Comparison of ENCODE assay signal across 1 cellular context in the genomic region with DNA sequence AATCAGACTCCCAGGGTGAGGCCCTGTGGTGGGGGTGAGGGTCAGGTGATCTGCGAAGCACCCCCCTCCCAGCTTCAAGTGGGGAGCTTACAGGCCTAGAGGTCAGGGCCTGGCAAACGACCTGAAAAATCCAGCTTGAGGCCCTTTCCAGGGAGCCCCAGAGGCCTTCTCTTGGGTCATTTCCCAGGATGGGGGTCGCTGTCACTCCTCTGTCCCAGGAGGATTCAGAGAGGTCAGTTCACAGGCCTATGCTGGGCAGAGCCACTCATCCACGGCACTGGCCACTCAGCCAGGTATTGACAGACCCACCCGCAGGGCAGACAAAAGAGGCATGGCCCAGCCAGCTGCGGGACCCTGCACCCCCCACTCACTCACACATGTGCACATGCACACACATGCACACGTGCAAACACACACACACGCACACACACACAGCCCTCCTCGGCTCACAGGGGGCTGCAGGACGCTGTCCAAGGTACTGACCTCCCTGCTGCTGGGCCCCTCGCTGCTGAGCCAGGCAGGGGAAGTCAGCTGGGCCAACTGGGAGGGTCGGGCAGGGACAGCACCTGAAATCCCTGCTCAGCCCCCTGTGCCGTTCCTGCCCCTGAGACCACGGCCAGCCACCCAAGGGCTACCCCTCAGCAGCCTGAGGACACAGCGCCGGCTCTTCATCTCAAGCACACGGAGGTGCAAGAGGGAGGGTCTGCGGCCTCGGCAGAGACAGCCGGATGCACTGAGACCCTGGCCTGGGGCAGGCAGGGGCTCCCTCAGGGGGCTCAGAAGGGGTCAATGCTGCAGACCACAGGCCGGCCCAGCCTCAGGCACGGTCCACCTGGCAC.
TF ChIP-seq lines count a peak whose summit lies in the region.

No MANE protein-coding gene starts in this region.

TF ChIP-seq in HepG2, 621 proteins besides CTCF, POLR2A, EP300 and RAD21 (continued from another document and continues in another):
- TF ChIP-seq, protein P1, sequence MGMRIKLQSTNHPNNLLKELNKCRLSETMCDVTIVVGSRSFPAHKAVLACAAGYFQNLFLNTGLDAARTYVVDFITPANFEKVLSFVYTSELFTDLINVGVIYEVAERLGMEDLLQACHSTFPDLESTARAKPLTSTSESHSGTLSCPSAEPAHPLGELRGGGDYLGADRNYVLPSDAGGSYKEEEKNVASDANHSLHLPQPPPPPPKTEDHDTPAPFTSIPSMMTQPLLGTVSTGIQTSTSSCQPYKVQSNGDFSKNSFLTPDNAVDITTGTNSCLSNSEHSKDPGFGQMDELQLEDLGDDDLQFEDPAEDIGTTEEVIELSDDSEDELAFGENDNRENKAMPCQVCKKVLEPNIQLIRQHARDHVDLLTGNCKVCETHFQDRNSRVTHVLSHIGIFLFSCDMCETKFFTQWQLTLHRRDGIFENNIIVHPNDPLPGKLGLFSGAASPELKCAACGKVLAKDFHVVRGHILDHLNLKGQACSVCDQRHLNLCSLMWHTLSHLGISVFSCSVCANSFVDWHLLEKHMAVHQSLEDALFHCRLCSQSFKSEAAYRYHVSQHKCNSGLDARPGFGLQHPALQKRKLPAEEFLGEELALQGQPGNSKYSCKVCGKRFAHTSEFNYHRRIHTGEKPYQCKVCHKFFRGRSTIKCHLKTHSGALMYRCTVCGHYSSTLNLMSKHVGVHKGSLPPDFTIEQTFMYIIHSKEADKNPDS (CRISPR knock-in tag; IDR thresholded peaks at IDR 0.05): peak; percentile 70; the same call in 1 of the 2 replicates
- TF ChIP-seq ZNF775 (CRISPR knock-in tag; IDR thresholded peaks at IDR 0.05; ENCODE audit: borderline replicate concordance): 0 out of 2 replicates have a peak, but pooled peaks have one; percentile 77
- peak; percentile 91; the same call in 1 of the 2 replicates for TF ChIP-seq REL (CRISPR knock-in tag; conservative IDR thresholded peaks at IDR 0.05)
- peak; percentile 99 for TF ChIP-seq ZSCAN9 (CRISPR knock-in tag; IDR thresholded peaks at IDR 0.05; ENCODE audit: borderline replicate concordance)
- TF ChIP-seq, protein P2, sequence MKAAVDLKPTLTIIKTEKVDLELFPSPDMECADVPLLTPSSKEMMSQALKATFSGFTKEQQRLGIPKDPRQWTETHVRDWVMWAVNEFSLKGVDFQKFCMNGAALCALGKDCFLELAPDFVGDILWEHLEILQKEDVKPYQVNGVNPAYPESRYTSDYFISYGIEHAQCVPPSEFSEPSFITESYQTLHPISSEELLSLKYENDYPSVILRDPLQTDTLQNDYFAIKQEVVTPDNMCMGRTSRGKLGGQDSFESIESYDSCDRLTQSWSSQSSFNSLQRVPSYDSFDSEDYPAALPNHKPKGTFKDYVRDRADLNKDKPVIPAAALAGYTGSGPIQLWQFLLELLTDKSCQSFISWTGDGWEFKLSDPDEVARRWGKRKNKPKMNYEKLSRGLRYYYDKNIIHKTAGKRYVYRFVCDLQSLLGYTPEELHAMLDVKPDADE (CRISPR knock-in tag; IDR thresholded peaks at IDR 0.05): peak; percentile 97
- TF ChIP-seq ZNF496 (CRISPR knock-in tag; IDR thresholded peaks at IDR 0.05; ENCODE audit: insufficient replicate concordance): no peak
- TF ChIP-seq, protein P3, sequence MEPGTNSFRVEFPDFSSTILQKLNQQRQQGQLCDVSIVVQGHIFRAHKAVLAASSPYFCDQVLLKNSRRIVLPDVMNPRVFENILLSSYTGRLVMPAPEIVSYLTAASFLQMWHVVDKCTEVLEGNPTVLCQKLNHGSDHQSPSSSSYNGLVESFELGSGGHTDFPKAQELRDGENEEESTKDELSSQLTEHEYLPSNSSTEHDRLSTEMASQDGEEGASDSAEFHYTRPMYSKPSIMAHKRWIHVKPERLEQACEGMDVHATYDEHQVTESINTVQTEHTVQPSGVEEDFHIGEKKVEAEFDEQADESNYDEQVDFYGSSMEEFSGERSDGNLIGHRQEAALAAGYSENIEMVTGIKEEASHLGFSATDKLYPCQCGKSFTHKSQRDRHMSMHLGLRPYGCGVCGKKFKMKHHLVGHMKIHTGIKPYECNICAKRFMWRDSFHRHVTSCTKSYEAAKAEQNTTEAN (CRISPR knock-in tag; conservative IDR thresholded peaks at IDR 0.05): peak; percentile 98
- TF ChIP-seq, protein P4, sequence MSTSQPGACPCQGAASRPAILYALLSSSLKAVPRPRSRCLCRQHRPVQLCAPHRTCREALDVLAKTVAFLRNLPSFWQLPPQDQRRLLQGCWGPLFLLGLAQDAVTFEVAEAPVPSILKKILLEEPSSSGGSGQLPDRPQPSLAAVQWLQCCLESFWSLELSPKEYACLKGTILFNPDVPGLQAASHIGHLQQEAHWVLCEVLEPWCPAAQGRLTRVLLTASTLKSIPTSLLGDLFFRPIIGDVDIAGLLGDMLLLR (CRISPR knock-in tag; IDR thresholded peaks at IDR 0.05): peak; percentile 86
- TF ChIP-seq MXI1 (IDR thresholded peaks at IDR 0.05; ENCODE audit: borderline replicate concordance, low read depth, low read length): peak; percentile 71; the same call in 1 of the 3 replicates
- TF ChIP-seq ZNF619 (CRISPR knock-in tag; IDR thresholded peaks at IDR 0.05): no peak; the same call in 1 of the 2 replicates
- peak; percentile 100 for TF ChIP-seq ZNF430 (CRISPR knock-in tag; IDR thresholded peaks at IDR 0.05)
- peak; percentile 48; the same call in 1 of the 2 replicates for TF ChIP-seq HHEX (CRISPR knock-in tag; IDR thresholded peaks at IDR 0.05)
- TF ChIP-seq, protein P5, sequence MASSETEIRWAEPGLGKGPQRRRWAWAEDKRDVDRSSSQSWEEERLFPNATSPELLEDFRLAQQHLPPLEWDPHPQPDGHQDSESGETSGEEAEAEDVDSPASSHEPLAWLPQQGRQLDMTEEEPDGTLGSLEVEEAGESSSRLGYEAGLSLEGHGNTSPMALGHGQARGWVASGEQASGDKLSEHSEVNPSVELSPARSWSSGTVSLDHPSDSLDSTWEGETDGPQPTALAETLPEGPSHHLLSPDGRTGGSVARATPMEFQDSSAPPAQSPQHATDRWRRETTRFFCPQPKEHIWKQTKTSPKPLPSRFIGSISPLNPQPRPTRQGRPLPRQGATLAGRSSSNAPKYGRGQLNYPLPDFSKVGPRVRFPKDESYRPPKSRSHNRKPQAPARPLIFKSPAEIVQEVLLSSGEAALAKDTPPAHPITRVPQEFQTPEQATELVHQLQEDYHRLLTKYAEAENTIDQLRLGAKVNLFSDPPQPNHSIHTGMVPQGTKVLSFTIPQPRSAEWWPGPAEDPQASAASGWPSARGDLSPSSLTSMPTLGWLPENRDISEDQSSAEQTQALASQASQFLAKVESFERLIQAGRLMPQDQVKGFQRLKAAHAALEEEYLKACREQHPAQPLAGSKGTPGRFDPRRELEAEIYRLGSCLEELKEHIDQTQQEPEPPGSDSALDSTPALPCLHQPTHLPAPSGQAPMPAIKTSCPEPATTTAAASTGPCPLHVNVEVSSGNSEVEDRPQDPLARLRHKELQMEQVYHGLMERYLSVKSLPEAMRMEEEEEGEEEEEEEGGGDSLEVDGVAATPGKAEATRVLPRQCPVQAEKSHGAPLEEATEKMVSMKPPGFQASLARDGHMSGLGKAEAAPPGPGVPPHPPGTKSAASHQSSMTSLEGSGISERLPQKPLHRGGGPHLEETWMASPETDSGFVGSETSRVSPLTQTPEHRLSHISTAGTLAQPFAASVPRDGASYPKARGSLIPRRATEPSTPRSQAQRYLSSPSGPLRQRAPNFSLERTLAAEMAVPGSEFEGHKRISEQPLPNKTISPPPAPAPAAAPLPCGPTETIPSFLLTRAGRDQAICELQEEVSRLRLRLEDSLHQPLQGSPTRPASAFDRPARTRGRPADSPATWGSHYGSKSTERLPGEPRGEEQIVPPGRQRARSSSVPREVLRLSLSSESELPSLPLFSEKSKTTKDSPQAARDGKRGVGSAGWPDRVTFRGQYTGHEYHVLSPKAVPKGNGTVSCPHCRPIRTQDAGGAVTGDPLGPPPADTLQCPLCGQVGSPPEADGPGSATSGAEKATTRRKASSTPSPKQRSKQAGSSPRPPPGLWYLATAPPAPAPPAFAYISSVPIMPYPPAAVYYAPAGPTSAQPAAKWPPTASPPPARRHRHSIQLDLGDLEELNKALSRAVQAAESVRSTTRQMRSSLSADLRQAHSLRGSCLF (CRISPR knock-in tag; IDR thresholded peaks at IDR 0.05; ENCODE audit: borderline replicate concordance): peak; percentile 98
- TF ChIP-seq CREB1 (IDR thresholded peaks at IDR 0.05): no peak
- no peak for TF ChIP-seq CREB1 (CRISPR knock-in tag; IDR thresholded peaks at IDR 0.05)
- peak; percentile 75; the same call in 1 of the 2 replicates for TF ChIP-seq THAP11 (CRISPR knock-in tag; IDR thresholded peaks at IDR 0.05)
- peak; percentile 95; the same call in 1 of the 2 replicates for TF ChIP-seq GPN1 (CRISPR knock-in tag; IDR thresholded peaks at IDR 0.05; ENCODE audit: borderline replicate concordance)
- peak; percentile 24; the same call in 1 of the 2 replicates for TF ChIP-seq ZNF3 (CRISPR knock-in tag; IDR thresholded peaks at IDR 0.05)
- TF ChIP-seq GFI1 (CRISPR knock-in tag; IDR thresholded peaks at IDR 0.05; ENCODE audit: borderline replicate concordance): no peak
- peak; percentile 45; the same call in 1 of the 2 replicates for TF ChIP-seq TAF1 (CRISPR knock-in tag; IDR thresholded peaks at IDR 0.05)
- TF ChIP-seq EED (CRISPR knock-in tag; IDR thresholded peaks at IDR 0.05): peak; percentile 97
- peak; percentile 99 for TF ChIP-seq ZNF446 (CRISPR knock-in tag; IDR thresholded peaks at IDR 0.05)
- TF ChIP-seq SCMH1 (CRISPR knock-in tag; IDR thresholded peaks at IDR 0.05; ENCODE audit: borderline replicate concordance): no peak
- peak; percentile 99 for TF ChIP-seq KLF6 (CRISPR knock-in tag; IDR thresholded peaks at IDR 0.05)
- TF ChIP-seq ZNF33A (CRISPR knock-in tag; IDR thresholded peaks at IDR 0.05; ENCODE audit: borderline replicate concordance): no peak; the same call in 1 of the 2 replicates
- TF ChIP-seq ZNF30 (CRISPR knock-in tag; IDR thresholded peaks at IDR 0.05): peak; percentile 89; the same call in 1 of the 2 replicates
- TF ChIP-seq, protein P6, sequence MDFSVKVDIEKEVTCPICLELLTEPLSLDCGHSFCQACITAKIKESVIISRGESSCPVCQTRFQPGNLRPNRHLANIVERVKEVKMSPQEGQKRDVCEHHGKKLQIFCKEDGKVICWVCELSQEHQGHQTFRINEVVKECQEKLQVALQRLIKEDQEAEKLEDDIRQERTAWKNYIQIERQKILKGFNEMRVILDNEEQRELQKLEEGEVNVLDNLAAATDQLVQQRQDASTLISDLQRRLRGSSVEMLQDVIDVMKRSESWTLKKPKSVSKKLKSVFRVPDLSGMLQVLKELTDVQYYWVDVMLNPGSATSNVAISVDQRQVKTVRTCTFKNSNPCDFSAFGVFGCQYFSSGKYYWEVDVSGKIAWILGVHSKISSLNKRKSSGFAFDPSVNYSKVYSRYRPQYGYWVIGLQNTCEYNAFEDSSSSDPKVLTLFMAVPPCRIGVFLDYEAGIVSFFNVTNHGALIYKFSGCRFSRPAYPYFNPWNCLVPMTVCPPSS (IDR thresholded peaks at IDR 0.05): no peak
- TF ChIP-seq NKX3-1 (CRISPR knock-in tag; IDR thresholded peaks at IDR 0.05): peak; percentile 97
- TF ChIP-seq RXRB (CRISPR knock-in tag; IDR thresholded peaks at IDR 0.05; ENCODE audit: borderline replicate concordance): peak; percentile 79
- TF ChIP-seq ETV6 (CRISPR knock-in tag; conservative IDR thresholded peaks at IDR 0.05): peak; percentile 97
- peak; percentile 94 for TF ChIP-seq HOXD1 (CRISPR knock-in tag; IDR thresholded peaks at IDR 0.05)
- peak; percentile 97 for TF ChIP-seq ZNF660 (CRISPR knock-in tag; IDR thresholded peaks at IDR 0.05; ENCODE audit: borderline replicate concordance, low read depth)
- no peak for TF ChIP-seq FOXK2 (IDR thresholded peaks at IDR 0.05)
- TF ChIP-seq CENPT (CRISPR knock-in tag; IDR thresholded peaks at IDR 0.05; ENCODE audit: low read depth): peak; percentile 95
- TF ChIP-seq ZNF557 (CRISPR knock-in tag; IDR thresholded peaks at IDR 0.05): peak; percentile 99
- TF ChIP-seq SP4 (CRISPR knock-in tag; IDR thresholded peaks at IDR 0.05): peak; percentile 75; the same call in 1 of the 2 replicates
- TF ChIP-seq, protein P7, sequence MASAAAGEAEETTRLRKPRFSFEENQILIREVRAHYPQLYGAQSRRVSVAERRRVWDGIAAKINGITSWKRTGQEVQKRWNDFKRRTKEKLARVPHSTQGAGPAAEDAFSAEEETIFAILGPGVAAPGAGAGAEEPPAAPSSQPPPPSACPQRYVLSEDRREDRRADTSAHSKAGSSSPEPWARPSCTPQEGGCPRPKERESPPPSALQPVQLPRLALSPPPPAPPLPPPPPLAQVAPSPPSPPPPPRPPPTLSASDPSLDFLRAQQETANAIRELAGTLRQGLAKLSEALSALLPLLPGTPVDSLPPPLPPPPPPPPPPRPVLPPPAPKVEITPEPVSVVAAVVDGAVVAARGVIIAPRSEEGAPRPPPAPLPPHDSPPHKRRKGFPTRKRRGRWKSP (CRISPR knock-in tag; IDR thresholded peaks at IDR 0.05): peak; percentile 80; the same call in 1 of the 2 replicates
- TF ChIP-seq ATRX (CRISPR knock-in tag; IDR thresholded peaks at IDR 0.05; ENCODE audit: borderline replicate concordance): no peak
- TF ChIP-seq TOPORS (CRISPR knock-in tag; IDR thresholded peaks at IDR 0.05): peak; percentile 85; the same call in 1 of the 2 replicates
- TF ChIP-seq, protein P8, sequence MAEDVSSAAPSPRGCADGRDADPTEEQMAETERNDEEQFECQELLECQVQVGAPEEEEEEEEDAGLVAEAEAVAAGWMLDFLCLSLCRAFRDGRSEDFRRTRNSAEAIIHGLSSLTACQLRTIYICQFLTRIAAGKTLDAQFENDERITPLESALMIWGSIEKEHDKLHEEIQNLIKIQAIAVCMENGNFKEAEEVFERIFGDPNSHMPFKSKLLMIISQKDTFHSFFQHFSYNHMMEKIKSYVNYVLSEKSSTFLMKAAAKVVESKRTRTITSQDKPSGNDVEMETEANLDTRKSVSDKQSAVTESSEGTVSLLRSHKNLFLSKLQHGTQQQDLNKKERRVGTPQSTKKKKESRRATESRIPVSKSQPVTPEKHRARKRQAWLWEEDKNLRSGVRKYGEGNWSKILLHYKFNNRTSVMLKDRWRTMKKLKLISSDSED (CRISPR knock-in tag; IDR thresholded peaks at IDR 0.05): peak; percentile 94
- TF ChIP-seq, protein P9, sequence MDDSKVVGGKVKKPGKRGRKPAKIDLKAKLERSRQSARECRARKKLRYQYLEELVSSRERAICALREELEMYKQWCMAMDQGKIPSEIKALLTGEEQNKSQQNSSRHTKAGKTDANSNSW (CRISPR knock-in tag; IDR thresholded peaks at IDR 0.05; ENCODE audit: borderline replicate concordance): peak; percentile 82; the same call in 1 of the 2 replicates
- TF ChIP-seq, protein P10, sequence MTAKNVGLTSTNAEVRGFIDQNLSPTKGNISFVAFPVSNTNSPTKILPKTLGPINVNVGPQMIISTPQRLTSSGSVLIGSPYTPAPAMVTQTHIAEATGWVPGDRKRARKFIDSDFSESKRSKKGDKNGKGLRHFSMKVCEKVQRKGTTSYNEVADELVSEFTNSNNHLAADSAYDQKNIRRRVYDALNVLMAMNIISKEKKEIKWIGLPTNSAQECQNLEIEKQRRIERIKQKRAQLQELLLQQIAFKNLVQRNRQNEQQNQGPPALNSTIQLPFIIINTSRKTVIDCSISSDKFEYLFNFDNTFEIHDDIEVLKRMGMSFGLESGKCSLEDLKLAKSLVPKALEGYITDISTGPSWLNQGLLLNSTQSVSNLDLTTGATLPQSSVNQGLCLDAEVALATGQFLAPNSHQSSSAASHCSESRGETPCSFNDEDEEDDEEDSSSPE (CRISPR knock-in tag; IDR thresholded peaks at IDR 0.05): 0 out of 2 replicates have a peak, but pooled peaks have one; percentile 47
- TF ChIP-seq ELF3 (CRISPR knock-in tag; IDR thresholded peaks at IDR 0.05): peak; percentile 86
- peak; percentile 96 for TF ChIP-seq HOXA5 (CRISPR knock-in tag; IDR thresholded peaks at IDR 0.05)
- peak; percentile 93 for TF ChIP-seq BHLHE40 (IDR thresholded peaks at IDR 0.05; ENCODE audit: low read length)
- TF ChIP-seq ZMYM4 (CRISPR knock-in tag; IDR thresholded peaks at IDR 0.05): peak; percentile 85
- TF ChIP-seq HDAC2 (CRISPR knock-in tag; IDR thresholded peaks at IDR 0.05): peak; percentile 91
- TF ChIP-seq IKZF4 (CRISPR knock-in tag; IDR thresholded peaks at IDR 0.05; ENCODE audit: borderline replicate concordance, low read depth, not compliant biosample characterization): peak; percentile 99
